Comparison of ENCODE assay signal across 19 cellular contexts in genomic region chr1:116944613-116945012, GRCh38. TPM values are rescaled to one million over a fixed set of nuclear protein-coding genes. Genes with fewer than 3 reads are reported as not detected.
DNase-seq lines count a peak whose midpoint lies in the region; ATAC-seq and TF ChIP-seq lines count a peak whose summit lies in the region.
"Had no signal": no experiment of that assay in that cellular context is flagged by ENCODE, and none has a peak within 500 bp of the region (broad histone marks: within the 10 kb centered on the region; RNA-seq: fewer than 3 reads in every experiment).

No MANE protein-coding gene starts in this region.

- H4K20me1 ChIP-seq in GM23338 (replicated peaks; ENCODE audit: insufficient read depth), result no peaks in the 10 kb centered on the region; the same call in none of the 2 replicates
- H4K20me1 ChIP-seq: BLaER1 treated with 17β-estradiol and CSF1 and Interleukin-3, amounts not matched to agents 10 nM and 100 nM had no signal

- H3K23ac ChIP-seq in mesenchymal stem cell (ENCODE audit: low read length in 2 of 2), result no peak overlapping the region

- H4K8ac ChIP-seq in mesenchymal stem cell (ENCODE audit: low read length), result no peak overlapping the region

- H3K36me3 ChIP-seq in right atrium auricular region, result peaks cover 28% of the 10 kb centered on the region
- no peaks in the 10 kb centered on the region; the same call in 1 of the 2 replicates for H3K36me3 ChIP-seq in GM23338 (ENCODE audit: insufficient read depth)
- peaks cover 23 to 31% of the 10 kb centered on the region in 2 experiments for H3K36me3 ChIP-seq in mesenchymal stem cell (ENCODE audit: control insufficient read depth in 1 of 2, insufficient read depth in 2 of 2, low read depth in 1 of 2, low read length in 2 of 2)
- peaks cover 2% of the 10 kb centered on the region; the same call in 1 of the 2 replicates for H3K36me3 ChIP-seq in BE2C

- H2AFZ ChIP-seq in GM23338 (no peak overlapping the region), mesenchymal stem cell (ENCODE audit: low read depth, low read length) (no peak overlapping the region)

- H3K79me2 ChIP-seq in GM23338 (replicated peaks; ENCODE audit: insufficient read depth), result peaks cover 13% of the 10 kb centered on the region; the same call in 1 of the 2 replicates

- peaks cover 33% of the 10 kb centered on the region; the same call in 2 of the 3 replicates for H3K36me3 Mint-ChIP-seq in GM23338 (ENCODE audit: low read depth)
- no peaks in the 10 kb centered on the region for H3K36me3 Mint-ChIP-seq in stimulated activated memory B cell treated with anti-CD40 and anti-IgM and Interleukin-4, amounts not matched to agents 10 μg/mL and 1 μg/mL and 100 μg/mL, for 72 hours
- H3K36me3 Mint-ChIP-seq: CD8-positive, alpha-beta T cell; IgD-negative memory B cell had no signal

- H3K18ac ChIP-seq in mesenchymal stem cell (ENCODE audit: low read depth in 1 of 2, low read length in 2 of 2), result no peak overlapping the region

- H3K27ac ChIP-seq in right atrium auricular region (no peak overlapping the region), GM23338 (ENCODE audit: low read depth) (no peak overlapping the region), mesenchymal stem cell (ENCODE audit: low read length, poor library complexity, severe bottlenecking) (no peak overlapping the region)
- H3K27ac ChIP-seq: 22Rv1; A549; BLaER1 treated with 17β-estradiol and CSF1 and Interleukin-3, amounts not matched to agents 10 nM and 100 nM had no signal

- H3K4me1 ChIP-seq in right atrium auricular region (peaks cover 0 to 33% of the 10 kb centered on the region in 2 donors), GM23338 (ENCODE audit: insufficient read depth) (peaks cover 16% of the 10 kb centered on the region), mesenchymal stem cell (ENCODE audit: control insufficient read depth, insufficient read depth, low read depth, low read length) (peaks cover 9% of the 10 kb centered on the region), BE2C (peaks cover 15% of the 10 kb centered on the region)
- H3K4me1 ChIP-seq: A549 had no signal

- H3K9me3 ChIP-seq in right atrium auricular region, result no peaks in the 10 kb centered on the region
- no peaks in the 10 kb centered on the region for H3K9me3 ChIP-seq in mesenchymal stem cell (ENCODE audit: control insufficient read depth, low read length)
- H3K9me3 ChIP-seq in BE2C, result no peaks in the 10 kb centered on the region
- H3K9me3 ChIP-seq: A549, HAP-1 had no signal

- no peak for ATAC-seq in left cardiac atrium
- ATAC-seq in GM23338, result peak; percentile 67
- peak; percentile 52 for ATAC-seq in stimulated activated memory B cell treated with anti-CD40 and anti-IgM and Interleukin-4, amounts not matched to agents 10 μg/mL and 1 μg/mL and 100 μg/mL, for 72 hours
- ATAC-seq in GM19324 (IDR thresholded peaks at IDR 0.05; ENCODE audit: low FRiP score, unreplicated experiment), result no peak
- ATAC-seq: A549; CD8-positive, alpha-beta T cell; HepG2 had no signal

- TF ChIP-seq CTCF in right atrium auricular region (IDR thresholded peaks at IDR 0.05) (no peak), GM23338 (conservative IDR thresholded peaks at IDR 0.05; ENCODE audit: low read depth in 2 of 2) (no peak), BE2C (IDR thresholded peaks at IDR 0.05; ENCODE audit: low read depth, low read length) (no peak)

- no peak overlapping the region for H3K4ac ChIP-seq in mesenchymal stem cell (ENCODE audit: low read depth in 1 of 2, low read length in 2 of 2)

- H3K14ac ChIP-seq in mesenchymal stem cell (ENCODE audit: low read length in 2 of 2), result no peak overlapping the region

- H2BK12ac ChIP-seq in mesenchymal stem cell (ENCODE audit: low read length in 2 of 2), result no peak overlapping the region

- no peak overlapping the region for H3K4me3 Mint-ChIP-seq in GM23338
- no peak overlapping the region for H3K4me3 Mint-ChIP-seq in stimulated activated memory B cell treated with anti-CD40 and anti-IgM and Interleukin-4, amounts not matched to agents 10 μg/mL and 1 μg/mL and 100 μg/mL, for 72 hours
- H3K4me3 Mint-ChIP-seq: CD8-positive, alpha-beta T cell; IgD-negative memory B cell had no signal

- H3K27me3 ChIP-seq in right atrium auricular region (no peaks in the 10 kb centered on the region), GM23338 (ENCODE audit: insufficient read depth) (no peaks in the 10 kb centered on the region), mesenchymal stem cell (ENCODE audit: control insufficient read depth in 1 of 2, insufficient read depth in 1 of 2, low read length in 2 of 2) (no peaks in the 10 kb centered on the region), BE2C (no peaks in the 10 kb centered on the region)
- H3K27me3 ChIP-seq: BLaER1 treated with 17β-estradiol and CSF1 and Interleukin-3, amounts not matched to agents 10 nM and 100 nM had no signal

- H3K4me2 ChIP-seq in GM23338, result no peak overlapping the region
- no peak overlapping the region for H3K4me2 ChIP-seq in mesenchymal stem cell (ENCODE audit: low read length, poor library complexity, severe bottlenecking)
- H3K4me2 ChIP-seq: A549 had no signal

- H3F3A ChIP-seq in GM23338 (replicated peaks; ENCODE audit: low read depth), result no peaks in the 10 kb centered on the region

- peak overlapping the region; percentile 77; the same call in 1 of the 2 replicates for H3K27ac Mint-ChIP-seq in GM23338
- no peak overlapping the region for H3K27ac Mint-ChIP-seq in stimulated activated memory B cell treated with anti-CD40 and anti-IgM and Interleukin-4, amounts not matched to agents 10 μg/mL and 1 μg/mL and 100 μg/mL, for 72 hours
- H3K27ac Mint-ChIP-seq: CD8-positive, alpha-beta T cell; IgD-negative memory B cell had no signal

- H3K27me3 Mint-ChIP-seq in GM23338 (ENCODE audit: insufficient read depth, low read depth, poor library complexity), result peaks cover 2% of the 10 kb centered on the region
- H3K27me3 Mint-ChIP-seq in stimulated activated memory B cell treated with anti-CD40 and anti-IgM and Interleukin-4, amounts not matched to agents 10 μg/mL and 1 μg/mL and 100 μg/mL, for 72 hours, result peaks cover 19% of the 10 kb centered on the region

- H2BK120ac ChIP-seq in mesenchymal stem cell (ENCODE audit: low read depth, low read length), result no peak overlapping the region

- H2BK15ac ChIP-seq in mesenchymal stem cell (ENCODE audit: low read depth, poor library complexity, severe bottlenecking), result no peak overlapping the region

- no peak overlapping the region for H3K4me3 ChIP-seq in right atrium auricular region
- H3K4me3 ChIP-seq in GM23338, result no peak overlapping the region
- no peak overlapping the region for H3K4me3 ChIP-seq in mesenchymal stem cell (ENCODE audit: insufficient read depth in 1 of 2, low read depth in 1 of 2, low read length in 2 of 2)
- H3K4me3 ChIP-seq in BE2C (ENCODE audit: low read depth, low read length), result no peak overlapping the region
- H3K4me3 ChIP-seq: A549; BLaER1 treated with 17β-estradiol and CSF1 and Interleukin-3, amounts not matched to agents 10 nM and 100 nM; HAP-1 had no signal

- H3K79me1 ChIP-seq in mesenchymal stem cell (replicated peaks; ENCODE audit: low read length, poor library complexity, severe bottlenecking), result peaks cover 34% of the 10 kb centered on the region

- H2BK5ac ChIP-seq in mesenchymal stem cell (ENCODE audit: low read depth, low read length, poor library complexity, severe bottlenecking), result no peak overlapping the region

- H3K4me1 Mint-ChIP-seq in GM23338, result peaks cover 11% of the 10 kb centered on the region
- no peaks in the 10 kb centered on the region for H3K4me1 Mint-ChIP-seq in stimulated activated memory B cell treated with anti-CD40 and anti-IgM and Interleukin-4, amounts not matched to agents 10 μg/mL and 1 μg/mL and 100 μg/mL, for 72 hours
- H3K4me1 Mint-ChIP-seq: IgD-negative memory B cell had no signal

- H4K91ac ChIP-seq in mesenchymal stem cell (ENCODE audit: low read length), result peak overlapping the region; percentile 25

- H3K9me2 ChIP-seq in GM23338 (ENCODE audit: insufficient read depth), result no peaks in the 10 kb centered on the region

- DNase-seq in right atrium auricular region (ENCODE audit: low spot score) (peak; percentile 43), left cardiac atrium (no peak), GM23338 (ENCODE audit: low spot score) (no peak), mesenchymal stem cell (no peak), BE2C (no peak), NCI-H774 (lab: John Stamatoyannopoulos, UW) (no peak)
- DNase-seq: Calu3, DMS53, DND-41, EL had no signal

- H3K9me3 Mint-ChIP-seq in GM23338, result no peaks in the 10 kb centered on the region
- H3K9me3 Mint-ChIP-seq in stimulated activated memory B cell treated with anti-CD40 and anti-IgM and Interleukin-4, amounts not matched to agents 10 μg/mL and 1 μg/mL and 100 μg/mL, for 72 hours, result no peaks in the 10 kb centered on the region
- H3K9me3 Mint-ChIP-seq: CD8-positive, alpha-beta T cell; IgD-negative memory B cell had no signal

- no peak overlapping the region for H2AK5ac ChIP-seq in mesenchymal stem cell (ENCODE audit: low read length, severe bottlenecking)

- WGBS in mesenchymal stem cell, result 94% methylated on average over 42 of the region's 42 CpGs

- intact Hi-C loops in left cardiac atrium (cut with DNase I), result no loop called here

- no peak overlapping the region for H3K9ac ChIP-seq in mesenchymal stem cell (ENCODE audit: low read length)
- H3K9ac ChIP-seq: BLaER1 treated with 17β-estradiol and CSF1 and Interleukin-3, amounts not matched to agents 10 nM and 100 nM had no signal

TF ChIP-seq in GM23338, 12 proteins besides CTCF, POLR2A, EP300 and RAD21 (continues in another document):
- TF ChIP-seq STAT1 (IDR thresholded peaks at IDR 0.05; ENCODE audit: unreplicated experiment), result no peak
- no peak for TF ChIP-seq CREB1 (CRISPR knock-in tag; IDR thresholded peaks at IDR 0.05; ENCODE audit: low read depth)
- no peak for TF ChIP-seq EZH2phosphoT487 (IDR thresholded peaks at IDR 0.05; ENCODE audit: unreplicated experiment)
- TF ChIP-seq JUNB (IDR thresholded peaks at IDR 0.05; ENCODE audit: unreplicated experiment), result no peak
- TF ChIP-seq EZH2 (IDR thresholded peaks at IDR 0.05; ENCODE audit: low read depth, unreplicated experiment), result no peak
- no peak for TF ChIP-seq POLR2AphosphoS5 (IDR thresholded peaks at IDR 0.05; ENCODE audit: low read depth)
- TF ChIP-seq NANOG (IDR thresholded peaks at IDR 0.05; ENCODE audit: borderline replicate concordance), result no peak

RNA-seq across cellular contexts. Expression of gene PTGFRN, which starts 34.9 kb away (rescaled TPM):
- total RNA-seq in right atrium auricular region, result 100 to 1,000 TPM; 129 to 141 TPM
- total RNA-seq in left cardiac atrium, result 100 to 1,000 TPM; 159 to 179 TPM
- 21.8 and 32.7 TPM in 2 replicates for total RNA-seq in GM23338 (2014; rRNA removed; shearing (Covaris generic))
- polyA plus RNA-seq in GM23338 (2016; fragmentation: Nextera tagmentation; extraction: Ambion mirVana), result 17.4 and 30.0 TPM in 2 replicates
- polyA plus RNA-seq in mesenchymal stem cell (2013, experiment 1 of 2), result 73.6 TPM
- polyA plus RNA-seq in mesenchymal stem cell (2013, experiment 2 of 2), result 75.7 TPM
- polyA plus RNA-seq in BE2C (2012; ENCODE audit: insufficient read depth, insufficient read length, low read depth), result 11.0 TPM
- polyA plus RNA-seq: IgD-negative memory B cell had no signal

RNA-seq across cellular contexts. Expression of gene CD101, which starts 56.9 kb away (rescaled TPM):
- total RNA-seq in right atrium auricular region (1 to 10 TPM in 1 of 2 donors, under 1 TPM in 1; 0.11 to 1.3 TPM), left cardiac atrium (1 to 10 TPM; 1.1 to 3.1 TPM)
- 0.74 and 1.2 TPM in 2 replicates for total RNA-seq in GM23338 (2014; rRNA removed; shearing (Covaris generic))
- polyA plus RNA-seq in GM23338 (2016; fragmentation: Nextera tagmentation; extraction: Ambion mirVana), result 0.35 and 1.3 TPM in 2 replicates
- polyA plus RNA-seq in mesenchymal stem cell (2013, experiment 1 of 2), result 0.29 TPM
- 0.21 TPM for polyA plus RNA-seq in mesenchymal stem cell (2013, experiment 2 of 2)
- 0.48 TPM for polyA plus RNA-seq in BE2C (2012; ENCODE audit: insufficient read depth, insufficient read length, low read depth)

Comparison
In these comparisons a context has a peak if more than half of its experiments do, and no peak if none do; other contexts are left out.
1. ATAC-seq: peak in GM23338 (single experiment) and stimulated activated memory B cell treated with anti-CD40 and anti-IgM and Interleukin-4, amounts not matched to agents 10 μg/mL and 1 μg/mL and 100 μg/mL, for 72 hours (single experiment); none in left cardiac atrium (0 of 2) and GM19324 (single experiment).